Comparison of ENCODE assay signal across 8 cellular contexts in the genomic region with DNA sequence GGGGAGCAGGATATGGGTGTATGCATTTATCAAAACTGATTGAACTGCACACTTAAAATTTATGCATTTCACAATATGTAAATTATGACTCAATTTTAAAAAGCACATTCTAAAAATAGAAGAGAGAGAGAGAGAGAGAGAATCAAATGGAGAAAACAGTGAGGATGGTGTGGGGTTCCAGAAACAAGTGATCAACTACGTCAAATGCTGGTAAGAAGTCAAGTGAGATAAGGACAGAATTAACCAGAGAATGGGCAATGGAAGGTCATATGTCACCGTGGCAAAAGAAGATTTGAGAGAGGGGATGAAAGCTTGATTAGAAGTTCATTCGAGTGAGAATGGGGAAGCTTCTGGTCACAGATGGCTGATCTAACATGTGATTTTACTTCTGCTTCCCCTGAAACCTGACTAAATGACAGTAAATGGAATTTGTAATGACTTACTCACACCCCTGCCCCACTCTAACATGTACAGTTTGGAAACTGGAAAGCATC.
A peak's percentile ranks its signal among the peaks of the same experiment; 100 is the strongest.
DNase-seq lines count a peak whose midpoint lies in the region; ATAC-seq, FAIRE-seq and TF ChIP-seq lines count a peak whose summit lies in the region.

No MANE protein-coding gene starts in this region.

- H3K27ac Mint-ChIP-seq in endothelial cell (ENCODE audit: unreplicated experiment): peak overlapping the region; percentile 39

- H3K4me1 ChIP-seq in HAP-1 (no peaks in the 10 kb centered on the region), small intestine (ENCODE audit: control insufficient read depth in 2 of 2, insufficient read depth in 1 of 2, low read depth in 1 of 2, low read length in 1 of 2) (no peaks in the 10 kb centered on the region)

- CTCF ChIA-PET in RWPE1 (lab: Yijun Ruan, JAX): interaction anchor here (0.6 kb wide), 1 partner anchor 1030 kb away, joined by 3 read pairs; no protein-coding TSS in a partner anchor

- H3K36me3 ChIP-seq in GM06990 (ENCODE audit: control insufficient read depth, insufficient read depth, low read length) (no peaks in the 10 kb centered on the region), HAP-1 (replicated peaks) (no peaks in the 10 kb centered on the region), H7 (replicated peaks; ENCODE audit: control insufficient read depth, insufficient read depth, low read length) (no peaks in the 10 kb centered on the region), small intestine (ENCODE audit: control insufficient read depth in 2 of 2, insufficient read depth in 2 of 2, low read length in 2 of 2) (no peaks in the 10 kb centered on the region)

- H3K27me3 Mint-ChIP-seq in endothelial cell (ENCODE audit: unreplicated experiment): peaks cover 3% of the 10 kb centered on the region

- H3K4me3 ChIP-seq in GM06990 (replicated peaks; ENCODE audit: low read depth, low read length) (no peak overlapping the region), HAP-1 (no peak overlapping the region), H7 (ENCODE audit: insufficient read depth, low read depth, low read length) (no peak overlapping the region), small intestine (ENCODE audit: low read depth in 1 of 2, low read length in 2 of 2) (no peak overlapping the region)

- no peak overlapping the region for H3K4me3 Mint-ChIP-seq in endothelial cell (ENCODE audit: unreplicated experiment)

- in situ Hi-C loops in KBM-7 (cut with MboI; ENCODE audit: low pct_unique_long_range_greater_than_20kb, low sequenced_read_pairs) (no loop called here), HAP-1 (cut with MboI; ENCODE audit: low sequenced_read_pairs) (no loop called here)

- POLR2A ChIA-PET in RWPE1 (lab: Yijun Ruan, JAX; ENCODE audit: low non-redundant PET): no interaction called here

- DNase-seq in GM06990 (ENCODE audit: extremely low read depth, insufficient read length): peak; percentile 68
- DNase-seq in KBM-7: peak; percentile 97
- DNase-seq in endothelial cell (ENCODE audit: low spot score): no peak
- DNase-seq in HAP-1 (ENCODE audit: low spot score in 2 of 2): no peak
- no peak for DNase-seq in H7
- no peak for DNase-seq in RWPE1 (ENCODE audit: low spot score)
- no peak for DNase-seq in small intestine

- no peaks in the 10 kb centered on the region for H3K27me3 ChIP-seq in GM06990 (replicated peaks; ENCODE audit: control insufficient read depth, insufficient read depth, low read length)
- H3K27me3 ChIP-seq in HAP-1 (ENCODE audit: low read depth): no peaks in the 10 kb centered on the region
- H3K27me3 ChIP-seq in H7 (ENCODE audit: control insufficient read depth, insufficient read depth, low read length): no peaks in the 10 kb centered on the region
- no peaks in the 10 kb centered on the region for H3K27me3 ChIP-seq in small intestine (ENCODE audit: control insufficient read depth in 2 of 2, insufficient read depth in 2 of 2, low read length in 2 of 2)

- peak; percentile 82 for ATAC-seq in GM21423 (IDR thresholded peaks at IDR 0.05; ENCODE audit: unreplicated experiment)

- no peak for FAIRE-seq in small intestine (lab: Jason Lieb, UNC)

- no peaks in the 10 kb centered on the region for H3K9me3 Mint-ChIP-seq in endothelial cell (ENCODE audit: unreplicated experiment)

- H3K4me1 Mint-ChIP-seq in endothelial cell (ENCODE audit: unreplicated experiment): peaks cover 31% of the 10 kb centered on the region

- H3K9me3 ChIP-seq in HAP-1 (no peaks in the 10 kb centered on the region), small intestine (ENCODE audit: control insufficient read depth, low read depth) (no peaks in the 10 kb centered on the region)

- TF ChIP-seq CTCF in GM06990 (IDR thresholded peaks at IDR 0.05; ENCODE audit: insufficient read depth, low read length, poor library complexity, severe bottlenecking) (no peak), endothelial cell (IDR thresholded peaks at IDR 0.05; ENCODE audit: unreplicated experiment) (no peak), RWPE1 (conservative IDR thresholded peaks at IDR 0.05; ENCODE audit: low read depth) (no peak)

- H3K27ac ChIP-seq in RWPE1: no peak overlapping the region
- no peak overlapping the region for H3K27ac ChIP-seq in small intestine (ENCODE audit: low read depth in 1 of 2, low read length in 1 of 2)

- WGBS in small intestine, 3 donors: 50 to 71% (median 55%) methylated on average over 3 of the region's 3 CpGs

- H3K36me3 Mint-ChIP-seq in endothelial cell (ENCODE audit: low read depth, unreplicated experiment): no peaks in the 10 kb centered on the region

Comparison
In these comparisons a context has a peak if more than half of its experiments do, and no peak if none do; other contexts are left out.
1. DNase-seq: peak in GM06990 (single experiment) and KBM-7 (single experiment); none in endothelial cell (single experiment), HAP-1 (0 of 2), H7 (single experiment), RWPE1 (single experiment) and small intestine (single experiment).